In genomic region chr4:159368320-159368719, GRCh38 we compare ENCODE assay signal across 17 cellular contexts.
"Had no signal": no experiment of that assay in that cellular context is flagged by ENCODE, and none has a peak within 500 bp of the region (broad histone marks: within the 10 kb centered on the region; RNA-seq: fewer than 3 reads in every experiment).

No MANE protein-coding gene starts in this region.

- H3K4me3 ChIP-seq: colonic mucosa, esophagus muscularis mucosa, lung, neural progenitor cell, pancreas, thoracic aorta, upper lobe of right lung had no signal

- H3K36me3 ChIP-seq: colonic mucosa, esophagus muscularis mucosa, neural progenitor cell, pancreas, thoracic aorta, upper lobe of right lung had no signal

- DNase-seq: activated CD4-positive, alpha-beta T cell treated with anti-CD3 and anti-CD28 coated beads, Interleukin-2, amount 10 ng/mL, durations not matched to agents 24 days and 14 days; activated CD4-positive, CD25-positive, alpha-beta regulatory T cell; activated naive CD8-positive, alpha-beta T cell treated with anti-CD3 and anti-CD28 coated beads for 36 hours; central memory CD4-positive, alpha-beta T cell; colonic mucosa; immature natural killer cell; left colon; naive B cell; pancreas; upper lobe of right lung had no signal

- H3K9me3 ChIP-seq: colonic mucosa, esophagus muscularis mucosa, pancreas, thoracic aorta, upper lobe of right lung had no signal

- H3K36me3 Mint-ChIP-seq: immature natural killer cell; naive B cell; stimulated activated effector memory CD8-positive, alpha-beta T cell treated with anti-CD3 and anti-CD28 coated beads, Interleukin-12 subunit alpha, Interleukin-12 subunit beta, amount 100 ng/mL, for 72 hours had no signal

- H3K4me1 ChIP-seq: colonic mucosa, neural progenitor cell, pancreas, upper lobe of right lung had no signal

- H3K4me1 Mint-ChIP-seq: activated naive CD8-positive, alpha-beta T cell treated with anti-CD3 and anti-CD28 coated beads for 36 hours; brain; immature natural killer cell; stimulated activated effector memory CD8-positive, alpha-beta T cell treated with anti-CD3 and anti-CD28 coated beads, Interleukin-12 subunit alpha, Interleukin-12 subunit beta, amount 100 ng/mL, for 72 hours had no signal

- H3K9me3 Mint-ChIP-seq: activated CD4-positive, alpha-beta T cell treated with anti-CD3 and anti-CD28 coated beads, Interleukin-2, amount 10 ng/mL, durations not matched to agents 24 days and 14 days; activated naive CD8-positive, alpha-beta T cell treated with anti-CD3 and anti-CD28 coated beads for 36 hours; activated T-helper 1 cell treated with anti-CD3 and anti-CD28 coated beads, Interleukin-12 subunit alpha, Interleukin-12 subunit beta, Interleukin-2, Interleukin-4 antibody, amounts not matched to agents 30 ng/mL and 10 ng/mL and 1 ng/mL, durations not matched to agents 14 hours and 24 hours and 36 hours; immature natural killer cell; naive B cell; stimulated activated effector memory CD8-positive, alpha-beta T cell treated with anti-CD3 and anti-CD28 coated beads, Interleukin-12 subunit alpha, Interleukin-12 subunit beta, amount 100 ng/mL, for 72 hours had no signal

- H3K4me3 Mint-ChIP-seq: activated CD4-positive, alpha-beta T cell treated with anti-CD3 and anti-CD28 coated beads, Interleukin-2, amount 10 ng/mL, durations not matched to agents 24 days and 14 days; activated naive CD8-positive, alpha-beta T cell treated with anti-CD3 and anti-CD28 coated beads for 36 hours; activated T-helper 1 cell treated with anti-CD3 and anti-CD28 coated beads, Interleukin-12 subunit alpha, Interleukin-12 subunit beta, Interleukin-2, Interleukin-4 antibody, amounts not matched to agents 30 ng/mL and 10 ng/mL and 1 ng/mL, durations not matched to agents 14 hours and 24 hours and 36 hours; brain; immature natural killer cell; neural progenitor cell; stimulated activated effector memory CD8-positive, alpha-beta T cell treated with anti-CD3 and anti-CD28 coated beads, Interleukin-12 subunit alpha, Interleukin-12 subunit beta, amount 100 ng/mL, for 72 hours had no signal

- ATAC-seq: left colon; pancreas; stimulated activated effector memory CD8-positive, alpha-beta T cell treated with anti-CD3 and anti-CD28 coated beads, Interleukin-12 subunit alpha, Interleukin-12 subunit beta, amount 100 ng/mL, for 72 hours; upper lobe of right lung had no signal

- H3K27ac ChIP-seq: colonic mucosa, esophagus muscularis mucosa, neural progenitor cell, pancreas, thoracic aorta, upper lobe of right lung had no signal

- H3K27ac Mint-ChIP-seq: activated CD4-positive, alpha-beta T cell treated with anti-CD3 and anti-CD28 coated beads, Interleukin-2, amount 10 ng/mL, durations not matched to agents 24 days and 14 days; activated naive CD8-positive, alpha-beta T cell treated with anti-CD3 and anti-CD28 coated beads for 36 hours; activated T-helper 1 cell treated with anti-CD3 and anti-CD28 coated beads, Interleukin-12 subunit alpha, Interleukin-12 subunit beta, Interleukin-2, Interleukin-4 antibody, amounts not matched to agents 30 ng/mL and 10 ng/mL and 1 ng/mL, durations not matched to agents 14 hours and 24 hours and 36 hours; brain; immature natural killer cell; stimulated activated effector memory CD8-positive, alpha-beta T cell treated with anti-CD3 and anti-CD28 coated beads, Interleukin-12 subunit alpha, Interleukin-12 subunit beta, amount 100 ng/mL, for 72 hours had no signal

- H3K27me3 ChIP-seq: colonic mucosa, neural progenitor cell, pancreas, upper lobe of right lung had no signal
